15 cellular contexts compared by ENCODE assay signal in genomic region chr6:68158256-68158655, GRCh38.
A peak's percentile ranks its signal among the peaks of the same experiment; 100 is the strongest.
DNase-seq lines count a peak whose midpoint lies in the region; ATAC-seq, FAIRE-seq and TF ChIP-seq lines count a peak whose summit lies in the region.
"Had no signal": no experiment of that assay in that cellular context is flagged by ENCODE, and none has a peak within 500 bp of the region (broad histone marks: within the 10 kb centered on the region; RNA-seq: fewer than 3 reads in every experiment).

No MANE protein-coding gene starts in this region.

- TF ChIP-seq EP300 in GM12878 (IDR thresholded peaks at IDR 0.05; ENCODE audit: borderline replicate concordance in 1 of 2, control insufficient read depth in 1 of 2, low read depth in 2 of 2, low read length in 2 of 2) (peak; percentile 46 to 64; a peak in 2 of 4 replicates), ovary (IDR thresholded peaks at IDR 0.05) (no peak)

- no peak overlapping the region for H2AFZ ChIP-seq in GM12878 (ENCODE audit: control insufficient read depth, low read depth, low read length)

- SMC1A ChIA-PET in GM12878 (lab: Charles Lee; ENCODE audit: uncharacterized antibody, unreplicated experiment), result interaction anchor here (2.6 kb wide), 1 partner anchor 31 kb away, joined by 9 read pairs; no protein-coding TSS in a partner anchor

- no peak for TF ChIP-seq POLR2A in GM12878 (IDR thresholded peaks at IDR 0.05; ENCODE audit: low read depth, low read length)
- no peak for TF ChIP-seq POLR2A in ovary (IDR thresholded peaks at IDR 0.05)

- CTCF ChIA-PET in GM12878 (lab: Yijun Ruan, JAX), result interaction anchor here (0.8 kb wide), 1 partner anchor 69 kb away, joined by 4 read pairs; no protein-coding TSS in a partner anchor

- no TSS peak for BruUV-seq in GM12878 (replicated peaks; lab: Mats Ljungman, UMichigan)

- POLR2A ChIA-PET in GM12878 (lab: Charles Lee), result no interaction called here

- RAD21 ChIA-PET in GM12878 (lab: Charles Lee; ENCODE audit: unreplicated experiment), result no interaction called here

- ATAC-seq in GM18907 (IDR thresholded peaks at IDR 0.05; ENCODE audit: unreplicated experiment) (peak; percentile 69), HG02571 (IDR thresholded peaks at IDR 0.05; ENCODE audit: unreplicated experiment) (peak; percentile 86), HG03103 (IDR thresholded peaks at IDR 0.05; ENCODE audit: low read depth, unreplicated experiment) (peak; percentile 62), GM12878 (peak; percentile 85)

- H3K4me1 ChIP-seq in GM12878 (ENCODE audit: control insufficient read depth, insufficient read depth, low read length) (no peaks in the 10 kb centered on the region; the same call in 1 of the 2 replicates), ovary (ENCODE audit: insufficient read depth) (no peaks in the 10 kb centered on the region)
- H3K4me1 ChIP-seq: adrenal gland had no signal

- no peak for TF ChIP-seq RAD21 in GM12878 (IDR thresholded peaks at IDR 0.05; ENCODE audit: insufficient read depth, low read depth, low read length)

- H3K79me2 ChIP-seq in GM12878 (ENCODE audit: control insufficient read depth, insufficient read depth, low read length), result no peaks in the 10 kb centered on the region

- H3K9me3 ChIP-seq in GM12878 (replicated peaks; ENCODE audit: control insufficient read depth, insufficient read depth, low read length) (peaks cover 6% of the 10 kb centered on the region), ovary (no peaks in the 10 kb centered on the region)
- H3K9me3 ChIP-seq: adrenal gland had no signal

- no peaks in the 10 kb centered on the region for H3K36me3 ChIP-seq in GM12878 (ENCODE audit: control insufficient read depth in 2 of 2, insufficient read depth in 2 of 2, low read length in 1 of 2)
- H3K36me3 ChIP-seq in ovary, result no peaks in the 10 kb centered on the region
- H3K36me3 ChIP-seq: adrenal gland had no signal

- no peak for TF ChIP-seq CTCF in GM12878 (IDR thresholded peaks at IDR 0.05 in 2 of 3, conservative IDR thresholded peaks at IDR 0.05 in 1 of 3; ENCODE audit: control insufficient read depth in 2 of 3, extremely low read depth in 1 of 3, insufficient read depth in 1 of 3, low read depth in 3 of 3, low read length in 3 of 3)
- no peak for TF ChIP-seq CTCF in ovary (IDR thresholded peaks at IDR 0.05)

- H4K20me1 ChIP-seq in GM12878 (ENCODE audit: control insufficient read depth, insufficient read depth), result no peaks in the 10 kb centered on the region

- H3K27ac ChIP-seq in GM12878 (ENCODE audit: control insufficient read depth, insufficient read depth) (no peak overlapping the region), ovary (no peak overlapping the region)
- H3K27ac ChIP-seq: adrenal gland had no signal

- H3K9ac ChIP-seq in GM12878 (ENCODE audit: control insufficient read depth, insufficient read depth, low read length), result no peak overlapping the region

- H3K4me2 ChIP-seq in GM12878 (ENCODE audit: control insufficient read depth, insufficient read depth), result 0 out of 2 replicates have a peak overlapping the region, but pooled peaks have one; percentile 55

- FAIRE-seq in GM12878 (lab: Jason Lieb, UNC), result no peak

- DNase-seq in GM12878 (ENCODE audit: low read depth, low spot score) (no peak), germinal center (ENCODE audit: low spot score) (no peak), H4 (ENCODE audit: low spot score) (no peak), NCI-H2107 treated with DMSO at 0.1 percent for 48 hours (lab: John Stamatoyannopoulos, UW; ENCODE audit: unreplicated experiment) (no peak), ovary (no peak)
- DNase-seq: activated CD4-positive, alpha-beta T cell treated with anti-CD3 and anti-CD28 coated beads, Interleukin-2, amount 10 ng/mL, durations not matched to agents 24 days and 14 days; activated T-cell treated with anti-CD3 and anti-CD28 coated beads, Interleukin-2, amount 50 U/mL, for 1 hour; adrenal gland; C1 segment of cervical spinal cord; DMS53; NCI-H2081 treated with DMSO at 0.1 percent for 48 hours; Right ventricle myocardium superior had no signal

- H3K4me3 ChIP-seq in GM12878 (no peak overlapping the region), ovary (no peak overlapping the region)
- H3K4me3 ChIP-seq: adrenal gland had no signal

- WGBS in GM12878 (ENCODE audit: insufficient coverage, insufficient replicate concordance, low lambda C conversion rate, missing lambda C conversion rate), result 4% methylated on average over 1 of the region's 1 CpG
- 4 to 41% (median 14%) methylated on average over 1 of the region's 1 CpG for WGBS in ovary, 3 donors

- intact Hi-C loops in GM12878 (cut with micrococcal nuclease; ENCODE audit: unreplicated experiment) (loop anchor here (2.0 to 5.0 kb wide), 4 partner anchors 31 to 151 kb away; no protein-coding TSS in a partner anchor), ovary (cut with DNase I) (no loop called here)

- in situ Hi-C loops in GM12878 (cut with MboI), result no loop called here

- H3K27me3 ChIP-seq in GM12878 (replicated peaks in 1 of 2; ENCODE audit: control insufficient read depth in 2 of 2, insufficient read depth in 2 of 2, low read length in 1 of 2) (no peaks in the 10 kb centered on the region), ovary (no peaks in the 10 kb centered on the region)
- H3K27me3 ChIP-seq: adrenal gland had no signal

TF ChIP-seq in GM12878, 131 proteins besides CTCF, POLR2A, EP300 and RAD21 (continues in another document):
- TF ChIP-seq MYC (IDR thresholded peaks at IDR 0.05; ENCODE audit: insufficient read depth, insufficient read length, insufficient replicate concordance, low read length, severe bottlenecking) (no peak), MEF2B (IDR thresholded peaks at IDR 0.05; ENCODE audit: partially characterized antibody, poor library complexity, severe bottlenecking) (peak; percentile 39), KDM1A (IDR thresholded peaks at IDR 0.05; ENCODE audit: borderline replicate concordance) (no peak), SP1 (IDR thresholded peaks at IDR 0.05; ENCODE audit: low read depth, low read length) (no peak), RUNX3 (IDR thresholded peaks at IDR 0.05; ENCODE audit: low read length) (peak; percentile 90), BHLHE40 (IDR thresholded peaks at IDR 0.05; ENCODE audit: borderline replicate concordance in 1 of 2, low read depth in 2 of 2, low read length in 1 of 2) (0 out of 4 replicates have a peak, but pooled peaks of 1 of the 2 experiments have one; percentile 31), MTA2 (IDR thresholded peaks at IDR 0.05; ENCODE audit: low read depth) (peak; percentile 85), IKZF2 (IDR thresholded peaks at IDR 0.05) (peak in 1 of 2 experiments; percentile 46; a peak in 2 of 4 replicates), PAX5 (IDR thresholded peaks at IDR 0.05; ENCODE audit: borderline replicate concordance, low read depth, low read length) (peak; percentile 52; the same call in 1 of the 2 replicates), YY1 (IDR thresholded peaks at IDR 0.05; ENCODE audit: low read depth, low read length) (no peak), SUPT20H (IDR thresholded peaks at IDR 0.05; ENCODE audit: borderline replicate concordance, control insufficient read depth, low read depth, low read length) (no peak), ATF2 (IDR thresholded peaks at IDR 0.05; ENCODE audit: low read length) (0 out of 2 replicates have a peak, but pooled peaks have one; percentile 17), ZNF217 (IDR thresholded peaks at IDR 0.05) (peak; percentile 91), ZNF24 (IDR thresholded peaks at IDR 0.05) (0 out of 2 replicates have a peak, but pooled peaks have one; percentile 12), CBFB (IDR thresholded peaks at IDR 0.05; ENCODE audit: low read depth) (0 out of 2 replicates have a peak, but pooled peaks have one; percentile 25), POU2F2 (IDR thresholded peaks at IDR 0.05; ENCODE audit: borderline replicate concordance, low read depth, low read length) (peak; percentile 82; the same call in 1 of the 3 replicates), GATAD2B (conservative IDR thresholded peaks at IDR 0.05; ENCODE audit: low read depth) (no peak), BMI1 (IDR thresholded peaks at IDR 0.05; ENCODE audit: borderline replicate concordance) (peak; percentile 67; the same call in 1 of the 2 replicates), DPF2 (IDR thresholded peaks at IDR 0.05) (peak; percentile 68), JUNB (IDR thresholded peaks at IDR 0.05) (peak; percentile 87), CREB1 (IDR thresholded peaks at IDR 0.05; ENCODE audit: low read depth) (no peak), MLLT1 (IDR thresholded peaks at IDR 0.05) (0 out of 2 replicates have a peak, but pooled peaks have one; percentile 32)
